ENCODE assay signal across 8 cellular contexts in the genomic region with DNA sequence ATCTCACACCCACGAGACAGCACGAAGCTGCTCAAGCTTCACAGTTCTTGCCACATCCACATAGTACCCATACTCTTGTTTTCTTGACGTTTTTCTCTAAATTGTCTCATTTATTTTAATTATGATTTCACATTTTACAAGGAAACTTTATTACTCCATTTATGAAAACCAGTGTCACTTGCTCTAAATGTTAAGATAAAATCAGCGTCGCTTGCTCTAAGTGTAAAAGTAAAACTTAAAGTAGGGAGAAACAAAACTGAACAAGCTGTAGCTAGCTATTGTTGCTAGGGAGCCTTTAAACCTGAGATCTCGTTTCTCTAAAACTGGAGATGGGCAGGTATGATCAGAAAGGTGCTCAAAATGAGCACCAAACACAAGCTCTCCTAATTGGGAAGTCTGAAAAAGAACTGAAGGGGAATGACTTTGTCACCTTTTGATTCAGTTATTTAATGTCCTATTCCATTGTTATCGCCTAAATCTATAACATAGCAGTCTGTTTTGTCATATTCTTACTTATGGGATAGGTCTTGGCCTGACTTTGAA. TPM values are rescaled to one million over a fixed set of nuclear protein-coding genes. Genes with fewer than 3 reads are reported as not detected.
DNase-seq lines count a peak whose midpoint lies in the region; ATAC-seq and TF ChIP-seq lines count a peak whose summit lies in the region.

No MANE protein-coding gene starts in this region.

- ATAC-seq in central memory CD8-positive, alpha-beta T cell (replicated peaks; ENCODE audit: extremely low read depth, poor library complexity, severe bottlenecking), result no peak
- ATAC-seq in naive thymus-derived CD4-positive, alpha-beta T cell, result no peak
- no peak for ATAC-seq in HG03175 (IDR thresholded peaks at IDR 0.05; ENCODE audit: unreplicated experiment)

- peaks cover 19 to 33% of the 10 kb centered on the region in 2 donors for H3K4me1 ChIP-seq in naive thymus-derived CD4-positive, alpha-beta T cell (ENCODE audit: control insufficient read depth in 2 of 2, insufficient read depth in 2 of 2, low read length in 2 of 2)

- DNase-seq in BJ (ENCODE audit: low read depth), result no peak
- DNase-seq in central memory CD8-positive, alpha-beta T cell (ENCODE audit: low spot score in 2 of 2), result no peak
- DNase-seq in naive thymus-derived CD4-positive, alpha-beta T cell, result no peak
- no peak for DNase-seq in NCI-H524 (lab: John Stamatoyannopoulos, UW)
- DNase-seq in activated CD4-positive, CD25-positive, alpha-beta regulatory T cell treated with anti-CD3 and anti-CD28 coated beads, Interleukin-2, amount 50 U/mL, for 72 hours, result no peak
- no peak for DNase-seq in D341Med (ENCODE audit: low spot score)

- H3K27ac ChIP-seq in naive thymus-derived CD4-positive, alpha-beta T cell (ENCODE audit: low read depth, low read length), result peak overlapping the region; percentile 95

- H3K4me3 Mint-ChIP-seq in IgD-negative memory B cell, result peak overlapping the region; percentile 91 to 99 (median 98)
- H3K4me3 Mint-ChIP-seq in central memory CD8-positive, alpha-beta T cell, result peak overlapping the region; percentile 83
- peak overlapping the region; percentile 85 to 98 (median 94) for H3K4me3 Mint-ChIP-seq in naive thymus-derived CD4-positive, alpha-beta T cell

- TF ChIP-seq CTCF in BJ (IDR thresholded peaks at IDR 0.05; ENCODE audit: insufficient read depth, low read depth, low read length), result no peak

- H3K4me1 Mint-ChIP-seq in IgD-negative memory B cell, result peaks cover 32 to 44% (median 37%) of the 10 kb centered on the region in 3 donors
- H3K4me1 Mint-ChIP-seq in central memory CD8-positive, alpha-beta T cell, result peaks cover 56% of the 10 kb centered on the region
- peaks cover 46 to 81% (median 66%) of the 10 kb centered on the region in 7 donors for H3K4me1 Mint-ChIP-seq in naive thymus-derived CD4-positive, alpha-beta T cell

- H3K27me3 ChIP-seq in BJ (ENCODE audit: control insufficient read depth, insufficient read depth, low read length), result no peaks in the 10 kb centered on the region
- H3K27me3 ChIP-seq in naive thymus-derived CD4-positive, alpha-beta T cell (ENCODE audit: control insufficient read depth in 2 of 2, insufficient read depth in 2 of 2, low read length in 2 of 2), result no peaks in the 10 kb centered on the region

- POLR2A ChIA-PET in BJ (lab: Charles Lee), result no interaction called here
- POLR2A ChIA-PET in naive thymus-derived CD4-positive, alpha-beta T cell (lab: Charles Lee), result interaction anchor here (1.0 to 5.1 kb wide), 18 partner anchors 10 to 759 kb away, joined by 3 to 66 read pairs (median 5); a partner anchor contains a TSS

- peaks cover 2% of the 10 kb centered on the region; the same call in 1 of the 2 replicates for H3K36me3 ChIP-seq in BJ (ENCODE audit: control insufficient read depth, insufficient read depth, low read length)
- H3K36me3 ChIP-seq in naive thymus-derived CD4-positive, alpha-beta T cell (ENCODE audit: control insufficient read depth in 2 of 3, insufficient read depth in 3 of 3, low read length in 3 of 3), result peaks cover 0 to 25% (median 0%) of the 10 kb centered on the region in 3 experiments

- no peaks in the 10 kb centered on the region for H3K9me3 Mint-ChIP-seq in IgD-negative memory B cell
- no peaks in the 10 kb centered on the region for H3K9me3 Mint-ChIP-seq in central memory CD8-positive, alpha-beta T cell
- H3K9me3 Mint-ChIP-seq in naive thymus-derived CD4-positive, alpha-beta T cell, result peaks cover 0 to 4% (median 0%) of the 10 kb centered on the region in 11 donors

- H3K27ac Mint-ChIP-seq in IgD-negative memory B cell, result peak overlapping the region; percentile 88 to 97 (median 90)
- H3K27ac Mint-ChIP-seq in central memory CD8-positive, alpha-beta T cell (ENCODE audit: low read depth), result peak overlapping the region; percentile 94
- peak overlapping the region; percentile 93 to 99 (median 97) for H3K27ac Mint-ChIP-seq in naive thymus-derived CD4-positive, alpha-beta T cell

- peak overlapping the region; percentile 78 for H3K4me3 ChIP-seq in BJ (ENCODE audit: low read depth, low read length)
- H3K4me3 ChIP-seq in naive thymus-derived CD4-positive, alpha-beta T cell (ENCODE audit: low read length), result peak overlapping the region; percentile 99

- intact Hi-C loops in naive thymus-derived CD4-positive, alpha-beta T cell (cut with micrococcal nuclease), result loop anchor here (1.0 to 5.0 kb wide), 25 partner anchors 10 to 1768 kb away; a partner anchor contains a TSS

- H3K27me3 Mint-ChIP-seq in IgD-negative memory B cell, result peaks cover 1% of the 10 kb centered on the region
- H3K27me3 Mint-ChIP-seq in central memory CD8-positive, alpha-beta T cell, result no peaks in the 10 kb centered on the region
- no peaks in the 10 kb centered on the region for H3K27me3 Mint-ChIP-seq in naive thymus-derived CD4-positive, alpha-beta T cell

- H3K36me3 Mint-ChIP-seq in IgD-negative memory B cell, result peaks cover 5% of the 10 kb centered on the region
- H3K36me3 Mint-ChIP-seq in central memory CD8-positive, alpha-beta T cell (ENCODE audit: insufficient read depth), result peaks cover 25% of the 10 kb centered on the region
- peaks cover 5 to 20% (median 17%) of the 10 kb centered on the region in 5 donors for H3K36me3 Mint-ChIP-seq in naive thymus-derived CD4-positive, alpha-beta T cell

- no peaks in the 10 kb centered on the region for H3K9me3 ChIP-seq in naive thymus-derived CD4-positive, alpha-beta T cell (ENCODE audit: control insufficient read depth in 2 of 3, low read length in 3 of 3)

- CTCF ChIA-PET in BJ (lab: Yijun Ruan, JAX), result interaction anchor here (0.7 to 3.0 kb wide), 5 partner anchors 24 to 501 kb away, joined by 3 to 8 read pairs (median 3); a partner anchor contains a TSS
- CTCF ChIA-PET in naive thymus-derived CD4-positive, alpha-beta T cell (lab: Charles Lee), result no interaction called here

RNA-seq across cellular contexts. Expression of a gene that starts 0.7 kb away (rescaled TPM):
- polyA plus RNA-seq in BJ (2011; rRNA removed) (15.8 and 27.8 TPM in 2 replicates), IgD-negative memory B cell (4.5 TPM)
- 30.4 and 48.9 TPM in 2 replicates for polyA minus RNA-seq in BJ (2011; rRNA and poly(A)+ RNA removed)
- 10 to 100 TPM; 16.6 to 25.2 (median 18.8) TPM for total RNA-seq in naive thymus-derived CD4-positive, alpha-beta T cell
- polyA plus RNA-seq in naive thymus-derived CD4-positive, alpha-beta T cell, result 1 to 10 TPM; 3.3 to 9.8 TPM

RNA-seq across cellular contexts. Expression of a gene that starts 1.0 kb away (rescaled TPM):
- polyA plus RNA-seq in BJ (2011; rRNA removed), result 17.5 and 24.9 TPM in 2 replicates
- polyA minus RNA-seq in BJ (2011; rRNA and poly(A)+ RNA removed), result 5.7 and 9.4 TPM in 2 replicates
- 123 TPM for polyA plus RNA-seq in IgD-negative memory B cell
- total RNA-seq in naive thymus-derived CD4-positive, alpha-beta T cell, result 10 to 100 TPM; 37.9 to 56.6 (median 53.1) TPM
- polyA plus RNA-seq in naive thymus-derived CD4-positive, alpha-beta T cell, result 10 to 100 TPM; 45.2 to 46.9 TPM

RNA-seq across cellular contexts. Expression of a gene that starts 12.3 kb away (rescaled TPM):
- polyA plus RNA-seq in BJ (2011; rRNA removed) (0.02 and 0.05 TPM in 2 replicates), IgD-negative memory B cell (0.71 TPM)
- polyA minus RNA-seq in BJ (2011; rRNA and poly(A)+ RNA removed), result not detected in 2 replicates
- 1 to 10 TPM; 1.5 to 2.7 (median 2.3) TPM for total RNA-seq in naive thymus-derived CD4-positive, alpha-beta T cell
- polyA plus RNA-seq in naive thymus-derived CD4-positive, alpha-beta T cell, result under 1 TPM in 1 of 2 donors, not detected in 1; 0.31 TPM
